ENCODE assay signal across 14 cellular contexts in genomic region chr7:43116451-43116850, GRCh38. TPM values are rescaled to one million over a fixed set of nuclear protein-coding genes. Genes with fewer than 3 reads are reported as not detected.
DNase-seq lines count a peak whose midpoint lies in the region; TF ChIP-seq lines count a peak whose summit lies in the region.
"Had no signal": no experiment of that assay in that cellular context is flagged by ENCODE, and none has a peak within 500 bp of the region (broad histone marks: within the 10 kb centered on the region; RNA-seq: fewer than 3 reads in every experiment).

No MANE protein-coding gene starts in this region.

- H4K8ac ChIP-seq in H9 (replicated peaks; ENCODE audit: insufficient read length, low read depth, low read length), result no peak overlapping the region

- H3K23ac ChIP-seq in H9 (ENCODE audit: insufficient read length, low read depth, low read length), result no peak overlapping the region

- H3K18ac ChIP-seq in H9 (ENCODE audit: insufficient read length, low read depth, low read length), result no peak overlapping the region

- no peak overlapping the region for H2BK20ac ChIP-seq in H9 (ENCODE audit: low read depth, low read length, poor library complexity, severe bottlenecking)

- H3K4me3 ChIP-seq in adipocyte (ENCODE audit: low read length), result peak overlapping the region; percentile 15
- H3K4me3 ChIP-seq in esophagus muscularis mucosa, result no peak overlapping the region
- H3K4me3 ChIP-seq in brain microvascular endothelial cell (ENCODE audit: low read depth, low read length), result no peak overlapping the region

- H3K79me2 ChIP-seq in H9 (ENCODE audit: insufficient read depth, low read length), result peaks cover 7% of the 10 kb centered on the region; the same call in 1 of the 2 replicates

- no peak overlapping the region for H4K91ac ChIP-seq in H9 (ENCODE audit: insufficient read length, low read depth, low read length)

- no peak overlapping the region for H2BK15ac ChIP-seq in H9 (ENCODE audit: low read depth, low read length)

- H2BK120ac ChIP-seq in H9 (ENCODE audit: low read depth, low read length, poor library complexity, severe bottlenecking), result no peak overlapping the region

- H3K27ac Mint-ChIP-seq in H9, result no peak overlapping the region
- no peak overlapping the region for H3K27ac Mint-ChIP-seq in neural crest cell (ENCODE audit: unreplicated experiment)
- H3K27ac Mint-ChIP-seq: B cell; CD8-positive, alpha-beta T cell had no signal

- H3K27me3 Mint-ChIP-seq in H9 (ENCODE audit: low read depth) (peaks cover 19% of the 10 kb centered on the region), neural crest cell (ENCODE audit: low read depth) (peaks cover 53% of the 10 kb centered on the region)

- H3K4me1 Mint-ChIP-seq in H9 (peaks cover 33 to 44% of the 10 kb centered on the region in 2 experiments), neural crest cell (peaks cover 12% of the 10 kb centered on the region)

- H3K79me1 ChIP-seq in H9 (ENCODE audit: insufficient read depth, low read depth, low read length, poor library complexity, severe bottlenecking), result peaks cover 3% of the 10 kb centered on the region

- H3T11ph ChIP-seq in H9 (ENCODE audit: low read length), result no peak overlapping the region

- no peak overlapping the region for H2BK12ac ChIP-seq in H9 (ENCODE audit: insufficient read length, low read depth, low read length)

- no peaks in the 10 kb centered on the region for H4K20me1 ChIP-seq in H9 (ENCODE audit: control insufficient read depth, insufficient read depth, insufficient read length)

- peaks cover 15% of the 10 kb centered on the region for H3K23me2 ChIP-seq in H9 (ENCODE audit: insufficient read length, low read depth, low read length, poor library complexity, severe bottlenecking)

- DNase-seq in H9 (no peak), adipocyte (ENCODE audit: low read depth) (no peak), esophagus muscularis mucosa (ENCODE audit: extremely low spot score) (peak; percentile 62), neural crest cell (ENCODE audit: low read depth, low spot score) (no peak), DMS53 treated with DMSO at 0.1 percent for 48 hours (lab: John Stamatoyannopoulos, UW; ENCODE audit: unreplicated experiment) (no peak), brain microvascular endothelial cell (no peak), cerebellum (ENCODE audit: low spot score) (no peak)
- DNase-seq: CD8-positive, alpha-beta T cell; COR-L47; H7 had no signal

- in situ Hi-C loops in brain microvascular endothelial cell (cut with HindIII; ENCODE audit: low pct_ligation_motif_present, low sequenced_read_pairs), result no loop called here

- H2AFZ ChIP-seq in H9 (ENCODE audit: low read length), result no peak overlapping the region

- H3K4me1 ChIP-seq in H9 (ENCODE audit: insufficient read depth, low read length) (peaks cover 17% of the 10 kb centered on the region; the same call in 1 of the 2 replicates), adipocyte (ENCODE audit: control insufficient read depth, insufficient read depth, low read length) (peaks cover 46% of the 10 kb centered on the region), esophagus muscularis mucosa (peaks cover 20 to 25% (median 21%) of the 10 kb centered on the region in 4 donors)

- no peak overlapping the region for H2BK5ac ChIP-seq in H9 (ENCODE audit: insufficient read length, low read length)

- no peak for TF ChIP-seq CTCF in H9 (conservative IDR thresholded peaks at IDR 0.05)
- no peak for TF ChIP-seq CTCF in esophagus muscularis mucosa (IDR thresholded peaks at IDR 0.05)
- TF ChIP-seq CTCF in neural crest cell (conservative IDR thresholded peaks at IDR 0.05), result no peak
- no peak for TF ChIP-seq CTCF in brain microvascular endothelial cell (IDR thresholded peaks at IDR 0.05; ENCODE audit: low read depth, low read length, missing control alignments)

- H3K14ac ChIP-seq in H9 (ENCODE audit: insufficient read depth, low read length), result no peak overlapping the region

- no peak overlapping the region for H3K27ac ChIP-seq in H9 (ENCODE audit: insufficient read length, low read depth, low read length)
- H3K27ac ChIP-seq in esophagus muscularis mucosa (replicated peaks in 1 of 4), result no peak overlapping the region
- no peak overlapping the region for H3K27ac ChIP-seq in brain microvascular endothelial cell

- no peaks in the 10 kb centered on the region for H3K27me3 ChIP-seq in H9 (ENCODE audit: insufficient read depth, low read length)
- H3K27me3 ChIP-seq in adipocyte (replicated peaks; ENCODE audit: control insufficient read depth, insufficient read depth, low read length), result no peaks in the 10 kb centered on the region
- H3K27me3 ChIP-seq in esophagus muscularis mucosa, result peaks cover 7 to 95% (median 40%) of the 10 kb centered on the region in 4 donors
- peaks cover 14% of the 10 kb centered on the region for H3K27me3 ChIP-seq in brain microvascular endothelial cell (replicated peaks)

- WGBS in H9 (ENCODE audit: extremely low coverage, insufficient read length, low lambda C conversion rate), result no CpG with 5 or more reads among the region's 2 CpGs
- 84% methylated on average over 2 of the region's 2 CpGs for WGBS in esophagus muscularis mucosa

- H3K4me3 Mint-ChIP-seq in H9, result no peak overlapping the region
- peak overlapping the region; percentile 48 for H3K4me3 Mint-ChIP-seq in neural crest cell
- H3K4me3 Mint-ChIP-seq: B cell; CD14-positive monocyte; CD8-positive, alpha-beta T cell; IgD-negative memory B cell had no signal

- H3K4ac ChIP-seq in H9 (ENCODE audit: low read depth, low read length), result no peak overlapping the region

- no peaks in the 10 kb centered on the region for H3K36me3 ChIP-seq in adipocyte (ENCODE audit: control insufficient read depth, insufficient read depth, low read length, severe bottlenecking)
- H3K36me3 ChIP-seq in esophagus muscularis mucosa, result no peaks in the 10 kb centered on the region
- H3K36me3 ChIP-seq in brain microvascular endothelial cell (replicated peaks), result no peaks in the 10 kb centered on the region

- intact Hi-C loops in esophagus muscularis mucosa (cut with DNase I), result no loop called here

- no peak overlapping the region for H4K5ac ChIP-seq in H9 (ENCODE audit: insufficient read length, low read depth, low read length)

- H3K9me3 Mint-ChIP-seq in H9, result no peaks in the 10 kb centered on the region
- H3K9me3 Mint-ChIP-seq in neural crest cell, result no peaks in the 10 kb centered on the region
- H3K9me3 Mint-ChIP-seq: CD8-positive, alpha-beta T cell; IgD-negative memory B cell had no signal

- H2AK5ac ChIP-seq in H9 (ENCODE audit: insufficient read length, low read length), result no peak overlapping the region

- H3K36me3 Mint-ChIP-seq in H9 (ENCODE audit: insufficient read depth in 1 of 3, low read depth in 3 of 3), result no peaks in the 10 kb centered on the region
- no peaks in the 10 kb centered on the region for H3K36me3 Mint-ChIP-seq in neural crest cell (ENCODE audit: low read depth)
- H3K36me3 Mint-ChIP-seq: CD8-positive, alpha-beta T cell; IgD-negative memory B cell had no signal

- H3K56ac ChIP-seq in H9 (ENCODE audit: insufficient read length, low read depth, low read length), result no peak overlapping the region

- no peaks in the 10 kb centered on the region for H3K9me3 ChIP-seq in H9 (ENCODE audit: control insufficient read depth, low read depth, low read length)
- H3K9me3 ChIP-seq in adipocyte (ENCODE audit: control insufficient read depth, low read length), result no peaks in the 10 kb centered on the region
- no peaks in the 10 kb centered on the region for H3K9me3 ChIP-seq in esophagus muscularis mucosa

- H3K4me2 ChIP-seq in H9 (ENCODE audit: insufficient read depth, insufficient read length, low read length), result peak overlapping the region; percentile 7

- no peak for TF ChIP-seq POLR2A in esophagus muscularis mucosa (IDR thresholded peaks at IDR 0.05; ENCODE audit: low read depth)

- H3K9ac ChIP-seq in H9 (ENCODE audit: extremely low read depth, insufficient read length, low read length) (no peak overlapping the region), adipocyte (ENCODE audit: low read length) (peak overlapping the region; percentile 50)

- TF ChIP-seq EP300 in esophagus muscularis mucosa (IDR thresholded peaks at IDR 0.05), result no peak

RNA-seq across cellular contexts. Expression of gene HECW1, which starts 4.0 kb away (rescaled TPM):
- total RNA-seq in H9 (2021) (4.5 and 5.0 TPM in 2 replicates), esophagus muscularis mucosa (under 1 TPM; 0.06 to 0.99 (median 0.27) TPM), neural crest cell (2.8 and 3.6 TPM in 2 replicates), cerebellum (62.1 TPM)
- total RNA-seq: B cell; CD8-positive, alpha-beta T cell; HT-29 had no signal

Comparison
In these comparisons a context has a peak if more than half of its experiments do, and no peak if none do; other contexts are left out.
1. RNA of gene HECW1, which starts 4.0 kb away (total RNA-seq): 62.1 TPM in cerebellum (single experiment); 4.5 to 5.0 TPM in H9, 2.8 to 3.6 TPM in neural crest cell and 0.06 to 0.99 TPM in esophagus muscularis mucosa; every median in the first group is over 10 times any median in the second.